In genomic region chr11:45182902-45183301, GRCh38 we compare ENCODE assay signal across 9 cellular contexts. TPM values are rescaled to one million over a fixed set of nuclear protein-coding genes. Genes with fewer than 3 reads are reported as not detected.
A peak's percentile ranks its signal among the peaks of the same experiment; 100 is the strongest.
DNase-seq lines count a peak whose midpoint lies in the region; ATAC-seq and TF ChIP-seq lines count a peak whose summit lies in the region.
"Had no signal": no experiment of that assay in that cellular context is flagged by ENCODE, and none has a peak within 500 bp of the region (broad histone marks: within the 10 kb centered on the region; RNA-seq: fewer than 3 reads in every experiment).

No MANE protein-coding gene starts in this region.

- H3K4me1 Mint-ChIP-seq in natural killer cell, result peaks cover 21 to 23% of the 10 kb centered on the region in 2 donors
- H3K4me1 Mint-ChIP-seq in natural killer cell treated with Interleukin-12 subunit alpha and Interleukin-12 subunit beta and Interleukin-15 and Interleukin-18, amount 100 ng/mL, for 72 hours (ENCODE audit: low read depth in 2 of 2), result peaks cover 0 to 5% of the 10 kb centered on the region in 2 donors

- no peaks in the 10 kb centered on the region for H3K27me3 ChIP-seq in RWPE2 (ENCODE audit: insufficient read depth, poor library complexity, severe bottlenecking)
- H3K27me3 ChIP-seq in hepatocyte, result no peaks in the 10 kb centered on the region
- no peaks in the 10 kb centered on the region for H3K27me3 ChIP-seq in uterus

- no peak overlapping the region for H3K4me3 Mint-ChIP-seq in natural killer cell
- no peak overlapping the region for H3K4me3 Mint-ChIP-seq in natural killer cell treated with Interleukin-12 subunit alpha and Interleukin-12 subunit beta and Interleukin-15 and Interleukin-18, amount 100 ng/mL, for 72 hours

- H3K27ac Mint-ChIP-seq in natural killer cell, result no peak overlapping the region
- no peak overlapping the region for H3K27ac Mint-ChIP-seq in natural killer cell treated with Interleukin-12 subunit alpha and Interleukin-12 subunit beta and Interleukin-15 and Interleukin-18, amount 100 ng/mL, for 72 hours

- peaks cover 34% of the 10 kb centered on the region for H3K79me2 ChIP-seq in hepatocyte

- intact Hi-C loops in natural killer cell (cut with micrococcal nuclease) (no loop called here), uterus (cut with DNase I; ENCODE audit: low total_unique reads) (no loop called here)

- H3K9me3 ChIP-seq in RWPE2 (ENCODE audit: severe bottlenecking) (no peaks in the 10 kb centered on the region), hepatocyte (ENCODE audit: low read depth) (no peaks in the 10 kb centered on the region), uterus (no peaks in the 10 kb centered on the region)
- H3K9me3 ChIP-seq: neutrophil had no signal

- peaks cover 10 to 13% of the 10 kb centered on the region in 2 donors for H3K27me3 Mint-ChIP-seq in natural killer cell (ENCODE audit: low read depth in 2 of 2)
- peaks cover 0 to 2% of the 10 kb centered on the region in 2 donors for H3K27me3 Mint-ChIP-seq in natural killer cell treated with Interleukin-12 subunit alpha and Interleukin-12 subunit beta and Interleukin-15 and Interleukin-18, amount 100 ng/mL, for 72 hours

- TF ChIP-seq CTCF in natural killer cell (IDR thresholded peaks at IDR 0.05) (peak; percentile 18), RWPE2 (IDR thresholded peaks at IDR 0.05; ENCODE audit: poor library complexity, severe bottlenecking) (peak; percentile 29), hepatocyte (IDR thresholded peaks at IDR 0.05; ENCODE audit: poor library complexity) (peak; percentile 38), uterus (IDR thresholded peaks at IDR 0.05) (peak in 3 of 4 experiments; percentile 23 to 45 (median 28))

- no peak overlapping the region for H3K27ac ChIP-seq in RWPE2 (ENCODE audit: poor library complexity, severe bottlenecking)
- H3K27ac ChIP-seq in hepatocyte, result no peak overlapping the region
- H3K27ac ChIP-seq in uterus, result peak overlapping the region in 1 of 2 donors; percentile 87
- H3K27ac ChIP-seq: neutrophil had no signal

- no peak for TF ChIP-seq POLR2A in uterus (IDR thresholded peaks at IDR 0.05)

- H3K4me2 ChIP-seq in hepatocyte, result no peak overlapping the region

- no peak overlapping the region for H3K4me3 ChIP-seq in RWPE2 (ENCODE audit: severe bottlenecking)
- H3K4me3 ChIP-seq in hepatocyte, result no peak overlapping the region
- H3K4me3 ChIP-seq in uterus, result no peak overlapping the region

- peaks cover 15% of the 10 kb centered on the region; the same call in 1 of the 2 replicates for H3K36me3 ChIP-seq in RWPE2 (ENCODE audit: low read depth)
- no peaks in the 10 kb centered on the region for H3K36me3 ChIP-seq in hepatocyte (replicated peaks; ENCODE audit: insufficient read depth, low read depth)
- H3K36me3 ChIP-seq in uterus, result no peaks in the 10 kb centered on the region
- H3K36me3 ChIP-seq: neutrophil had no signal

- H4K20me1 ChIP-seq in hepatocyte (ENCODE audit: insufficient read depth, poor library complexity, severe bottlenecking), result no peaks in the 10 kb centered on the region

- 97% methylated on average over 14 of the region's 14 CpGs for WGBS in hepatocyte (ENCODE audit: low lambda C conversion rate, missing lambda C conversion rate)

- DNase-seq in natural killer cell (no peak), RWPE2 (ENCODE audit: low spot score) (no peak), hepatocyte (ENCODE audit: low spot score) (no peak), uterus (peak in 1 of 2 donors; percentile 47), NCI-H510A (lab: John Stamatoyannopoulos, UW) (no peak), DMS79 treated with DMSO at 0.1 percent for 48 hours (lab: John Stamatoyannopoulos, UW) (no peak)
- no peak for DNase-seq in natural killer cell treated with Interleukin-12 subunit alpha and Interleukin-12 subunit beta and Interleukin-15 and Interleukin-18, amount 100 ng/mL, for 72 hours (ENCODE audit: low spot score)

- no peak for ATAC-seq in natural killer cell
- no peak for ATAC-seq in natural killer cell treated with Interleukin-12 subunit alpha and Interleukin-12 subunit beta and Interleukin-15 and Interleukin-18, amount 100 ng/mL, for 72 hours
- no peak for ATAC-seq in RWPE2 (ENCODE audit: low read depth)
- ATAC-seq in GM18520 (IDR thresholded peaks at IDR 0.05; ENCODE audit: unreplicated experiment), result no peak

- H2AFZ ChIP-seq in hepatocyte, result no peak overlapping the region

- no peaks in the 10 kb centered on the region for H3K9me3 Mint-ChIP-seq in natural killer cell
- no peaks in the 10 kb centered on the region for H3K9me3 Mint-ChIP-seq in natural killer cell treated with Interleukin-12 subunit alpha and Interleukin-12 subunit beta and Interleukin-15 and Interleukin-18, amount 100 ng/mL, for 72 hours

- no peaks in the 10 kb centered on the region for H3K36me3 Mint-ChIP-seq in natural killer cell
- no peaks in the 10 kb centered on the region for H3K36me3 Mint-ChIP-seq in natural killer cell treated with Interleukin-12 subunit alpha and Interleukin-12 subunit beta and Interleukin-15 and Interleukin-18, amount 100 ng/mL, for 72 hours

- no peaks in the 10 kb centered on the region for H3K9me2 ChIP-seq in hepatocyte (replicated peaks; ENCODE audit: insufficient read depth)

- H3K4me1 ChIP-seq in RWPE2 (ENCODE audit: insufficient read depth, poor library complexity, severe bottlenecking), result peaks cover 9% of the 10 kb centered on the region
- peaks cover 32% of the 10 kb centered on the region for H3K4me1 ChIP-seq in hepatocyte (ENCODE audit: insufficient read depth)
- H3K4me1 ChIP-seq in uterus, result peaks cover 0 to 5% of the 10 kb centered on the region in 2 donors

RNA-seq across cellular contexts. Expression of gene PRDM11, which starts 36.5 kb away (rescaled TPM):
- total RNA-seq in natural killer cell, result 10 to 100 TPM; 10.3 to 14.7 (median 13.7) TPM
- total RNA-seq in natural killer cell treated with Interleukin-12 subunit alpha and Interleukin-12 subunit beta and Interleukin-15 and Interleukin-18, amount 100 ng/mL, for 72 hours, result 1 to 10 TPM; 3.5 to 6.6 TPM
- 15.0 and 25.0 TPM in 2 replicates for total RNA-seq in hepatocyte
- 8.8 and 11.2 TPM in 2 replicates for polyA plus RNA-seq in hepatocyte
- 100 to 1,000 TPM in 1 of 4 donors, 10 to 100 TPM in 2, 1 to 10 TPM in 1; 7.4 to 318 (median 58.5) TPM for total RNA-seq in uterus
